Comparison of ENCODE assay signal across 8 cellular contexts in genomic region chr11:83285771-83286528, GRCh38. TPM values are rescaled to one million over a fixed set of nuclear protein-coding genes. Genes with fewer than 3 reads are reported as not detected.
DNase-seq lines count a peak whose midpoint lies in the region; ATAC-seq, FAIRE-seq and TF ChIP-seq lines count a peak whose summit lies in the region.

Gene CCDC90B, minus strand, starts transcription at chr11:83286367. Its CDS starts 395 bp downstream, at chr11:83285972.

- no peaks in the 10 kb centered on the region for H4K20me1 ChIP-seq in OCI-LY3 (ENCODE audit: insufficient read depth, low read length)

- H3K4me1 ChIP-seq in OCI-LY3 (ENCODE audit: low read length), result peaks cover 13% of the 10 kb centered on the region

- peak within 1 kb of the TSS; percentile 96 for H3K9ac ChIP-seq in OCI-LY3 (ENCODE audit: low read length)

- no peaks in the 10 kb centered on the region for H3K9me3 ChIP-seq in OCI-LY3 (ENCODE audit: insufficient read depth, low read length)

- peak; percentile 86 for ATAC-seq in GM21515 (IDR thresholded peaks at IDR 0.05; ENCODE audit: unreplicated experiment)

- DNase-seq in D721Med (ENCODE audit: insufficient read length, low spot score) (peak; percentile 78), HuH-7 (ENCODE audit: low spot score) (peak; percentile 69), endothelial cell (ENCODE audit: low spot score) (peak; percentile 85), mesothelial cell of epicardium (ENCODE audit: low spot score in 2 of 2, unreplicated experiment in 2 of 2) (peak; percentile 75 to 90)
- DNase-seq in activated CD8-positive, alpha-beta memory T cell treated with anti-CD3 and anti-CD28 coated beads, Interleukin-2, amount 50 U/mL, for 48 hours, result peak; percentile 92
- DNase-seq in stimulated activated CD8-positive, alpha-beta memory T cell treated with anti-CD3 and anti-CD28 coated beads, Interleukin-15, amount 100 ng/mL, for 48 hours (ENCODE audit: low read depth in 2 of 2), result peak; percentile 87 to 90

- peaks cover 23% of the 10 kb centered on the region for H3K27me3 Mint-ChIP-seq in endothelial cell (ENCODE audit: unreplicated experiment)
- no peaks in the 10 kb centered on the region for H3K27me3 Mint-ChIP-seq in mesothelial cell of epicardium (ENCODE audit: low read depth)

- H3K27ac Mint-ChIP-seq in endothelial cell (ENCODE audit: unreplicated experiment) (peak within 1 kb of the TSS; percentile 98), mesothelial cell of epicardium (peak within 1 kb of the TSS; percentile 99)

- peak within 1 kb of the TSS; percentile 86 for H3K27ac ChIP-seq in OCI-LY3 (ENCODE audit: low read length)

- peak within 1 kb of the TSS; percentile 96 for H3K4me3 Mint-ChIP-seq in endothelial cell (ENCODE audit: unreplicated experiment)
- peak within 1 kb of the TSS; percentile 98 for H3K4me3 Mint-ChIP-seq in mesothelial cell of epicardium

- peaks cover 13% of the 10 kb centered on the region for H3K36me3 Mint-ChIP-seq in endothelial cell (ENCODE audit: low read depth, unreplicated experiment)
- H3K36me3 Mint-ChIP-seq in mesothelial cell of epicardium, result no peaks in the 10 kb centered on the region

- peak within 1 kb of the TSS; percentile 89 for H3K4me3 ChIP-seq in OCI-LY3 (ENCODE audit: low read length)

- peak; percentile 76 for FAIRE-seq in D721Med (lab: Jason Lieb, UNC)

- H3K36me3 ChIP-seq in OCI-LY3 (replicated peaks; ENCODE audit: low read depth, low read length), result no peaks in the 10 kb centered on the region

- no peaks in the 10 kb centered on the region for H3K9me3 Mint-ChIP-seq in endothelial cell (ENCODE audit: unreplicated experiment)
- H3K9me3 Mint-ChIP-seq in mesothelial cell of epicardium, result peaks cover 3% of the 10 kb centered on the region

- peak within 1 kb of the TSS; percentile 99 for H2AFZ ChIP-seq in OCI-LY3 (ENCODE audit: low read depth, low read length)

- H3K4me1 Mint-ChIP-seq in endothelial cell (ENCODE audit: unreplicated experiment), result peaks cover 30% of the 10 kb centered on the region
- peaks cover 36% of the 10 kb centered on the region for H3K4me1 Mint-ChIP-seq in mesothelial cell of epicardium

- peak; percentile 75 for TF ChIP-seq CTCF in D721Med (IDR thresholded peaks at IDR 0.05; ENCODE audit: insufficient read depth, missing control alignments)
- TF ChIP-seq CTCF in OCI-LY3 (IDR thresholded peaks at IDR 0.05; ENCODE audit: low read depth, low read length), result no peak
- TF ChIP-seq CTCF in endothelial cell (IDR thresholded peaks at IDR 0.05; ENCODE audit: unreplicated experiment), result no peak
- no peak for TF ChIP-seq CTCF in mesothelial cell of epicardium (IDR thresholded peaks at IDR 0.05; ENCODE audit: unreplicated experiment)

- H3K4me2 ChIP-seq in OCI-LY3 (ENCODE audit: low read length), result peak within 1 kb of the TSS; percentile 81

- H3K79me2 ChIP-seq in OCI-LY3 (ENCODE audit: low read length), result peaks cover 17% of the 10 kb centered on the region

- H3K27me3 ChIP-seq in OCI-LY3 (ENCODE audit: low read depth, low read length), result no peaks in the 10 kb centered on the region

RNA-seq across cellular contexts. Expression of gene CCDC90B, which starts in this region (rescaled TPM):
- total RNA-seq in endothelial cell (ENCODE audit: unreplicated experiment), result 81.7 TPM
- 40.7 to 43.5 TPM (median 43.0 TPM) in 3 replicates for total RNA-seq in mesothelial cell of epicardium

Comparison
In these comparisons a context has a peak if more than half of its experiments do, and no peak if none do; other contexts are left out.
1. Peak in every context shown above with its lines: DNase-seq, ATAC-seq, H3K4me3 ChIP-seq and H3K27ac ChIP-seq.